Comparison of ENCODE assay signal across 1 cellular context in genomic region chr2:62711832-62712494, GRCh38.
TF ChIP-seq lines count a peak whose summit lies in the region.

No MANE protein-coding gene starts in this region.

TF ChIP-seq in HepG2, 621 proteins besides CTCF, POLR2A, EP300 and RAD21 (continued from another document and continues in another):
- TF ChIP-seq GMEB1 (CRISPR knock-in tag; IDR thresholded peaks at IDR 0.05; ENCODE audit: borderline replicate concordance) (no peak), ZNF280D (CRISPR knock-in tag; IDR thresholded peaks at IDR 0.05) (no peak), ZNF12 (CRISPR knock-in tag; IDR thresholded peaks at IDR 0.05) (0 out of 2 replicates have a peak, but pooled peaks have one; percentile 16), SETDB1 (CRISPR knock-in tag; IDR thresholded peaks at IDR 0.05; ENCODE audit: borderline replicate concordance) (no peak), HNF1A (IDR thresholded peaks at IDR 0.05; ENCODE audit: low read depth) (no peak), HNF1A (CRISPR knock-in tag; IDR thresholded peaks at IDR 0.05; ENCODE audit: borderline replicate concordance) (no peak; the same call in 1 of the 2 replicates), GFI1 (CRISPR knock-in tag; IDR thresholded peaks at IDR 0.05; ENCODE audit: borderline replicate concordance) (no peak), TRIM22 (IDR thresholded peaks at IDR 0.05) (no peak), ZNF557 (CRISPR knock-in tag; IDR thresholded peaks at IDR 0.05) (no peak), ZNF597 (CRISPR knock-in tag; IDR thresholded peaks at IDR 0.05) (no peak), CSRNP1 (CRISPR knock-in tag; IDR thresholded peaks at IDR 0.05) (no peak), ZNF616 (CRISPR knock-in tag; IDR thresholded peaks at IDR 0.05; ENCODE audit: low read depth) (no peak), KLF9 (CRISPR knock-in tag; IDR thresholded peaks at IDR 0.05; ENCODE audit: low read depth) (no peak), CHCHD3 (CRISPR knock-in tag; IDR thresholded peaks at IDR 0.05) (no peak), HOXA7 (CRISPR knock-in tag; IDR thresholded peaks at IDR 0.05) (no peak), MIER3 (CRISPR knock-in tag; IDR thresholded peaks at IDR 0.05; ENCODE audit: borderline replicate concordance) (peak; percentile 69; the same call in 1 of the 2 replicates), FOXA3 (CRISPR knock-in tag; IDR thresholded peaks at IDR 0.05) (peak; percentile 52; the same call in 1 of the 2 replicates), DRAP1 (CRISPR knock-in tag; IDR thresholded peaks at IDR 0.05) (no peak), MLLT10 (CRISPR knock-in tag; IDR thresholded peaks at IDR 0.05) (no peak), MXD4 (CRISPR knock-in tag; IDR thresholded peaks at IDR 0.05) (peak; percentile 4; the same call in 1 of the 2 replicates), CEBPG (CRISPR knock-in tag; IDR thresholded peaks at IDR 0.05) (peak; percentile 94), NR0B2 (CRISPR knock-in tag; IDR thresholded peaks at IDR 0.05) (no peak), ZBTB39 (CRISPR knock-in tag; IDR thresholded peaks at IDR 0.05) (peak; percentile 77; the same call in 1 of the 2 replicates), THRA (CRISPR knock-in tag; IDR thresholded peaks at IDR 0.05; ENCODE audit: borderline replicate concordance) (peak; percentile 82), ZNF484 (CRISPR knock-in tag; IDR thresholded peaks at IDR 0.05; ENCODE audit: borderline replicate concordance, low read depth) (no peak), CSRNP2 (CRISPR knock-in tag; conservative IDR thresholded peaks at IDR 0.05; ENCODE audit: low read depth) (no peak), IRF9 (CRISPR knock-in tag; IDR thresholded peaks at IDR 0.05; ENCODE audit: borderline replicate concordance) (no peak), DR1 (CRISPR knock-in tag; IDR thresholded peaks at IDR 0.05) (no peak), AGO2 (optimal IDR thresholded peaks at IDR 0.05; ENCODE audit: low read depth, low read length) (peak; percentile 3), HOXD1 (CRISPR knock-in tag; IDR thresholded peaks at IDR 0.05) (no peak), ZKSCAN8 (CRISPR knock-in tag; IDR thresholded peaks at IDR 0.05; ENCODE audit: borderline replicate concordance) (no peak)
